ENCODE assay signal across 8 cellular contexts in the genomic region with DNA sequence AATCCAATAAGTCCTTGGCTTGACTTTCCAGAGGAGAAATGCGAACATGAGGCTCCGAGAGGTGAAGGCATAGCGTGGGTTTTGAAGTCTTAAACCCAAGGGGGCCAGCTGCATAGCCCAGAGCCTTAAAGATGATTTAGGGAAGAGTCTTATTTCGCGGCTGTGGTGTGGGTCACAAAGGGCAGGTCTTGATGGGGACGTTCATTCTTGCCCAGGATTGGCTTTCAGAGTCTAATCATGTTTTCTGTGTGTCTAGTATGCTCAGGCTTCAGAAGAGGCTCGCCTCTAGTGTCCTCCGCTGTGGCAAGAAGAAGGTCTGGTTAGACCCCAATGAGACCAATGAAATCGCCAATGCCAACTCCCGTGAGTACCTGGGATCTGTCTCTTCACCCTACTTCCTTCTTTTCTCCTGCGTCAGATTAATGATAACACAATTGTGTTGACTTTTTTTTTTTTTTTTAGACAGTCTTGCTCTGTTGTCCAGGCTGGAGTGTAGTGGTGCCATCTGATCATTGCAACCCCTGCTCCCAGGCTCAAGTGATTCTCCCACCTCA. TPM values are rescaled to one million over a fixed set of nuclear protein-coding genes. Genes with fewer than 3 reads are reported as not detected.
DNase-seq lines count a peak whose midpoint lies in the region; ATAC-seq and TF ChIP-seq lines count a peak whose summit lies in the region.

No MANE protein-coding gene starts in this region.

- intact Hi-C loops in dorsolateral prefrontal cortex (cut with DNase I): loop anchor here in 1 of 2 donors (2.0 to 5.0 kb wide), 2 partner anchors 36 to 48 kb away; no protein-coding TSS in a partner anchor

- H3K9me3 ChIP-seq in BLaER1 treated with 17β-estradiol and CSF1 and Interleukin-3, amounts not matched to agents 10 nM and 100 nM (replicated peaks in 1 of 11): no peaks in the 10 kb centered on the region
- H3K9me3 ChIP-seq in MM.1S (replicated peaks; ENCODE audit: insufficient read depth, low read length): no peaks in the 10 kb centered on the region

- peaks cover 72% of the 10 kb centered on the region for H3F3A ChIP-seq in MM.1S (ENCODE audit: insufficient read depth, low read length)

- H3K9me3 Mint-ChIP-seq in nephron progenitor cell: no peaks in the 10 kb centered on the region

- peaks cover 34% of the 10 kb centered on the region for H3K79me2 ChIP-seq in MM.1S (ENCODE audit: low read length)

- peaks cover 53 to 66% (median 60%) of the 10 kb centered on the region in 10 experiments for H3K4me1 ChIP-seq in BLaER1 treated with 17β-estradiol and CSF1 and Interleukin-3, amounts not matched to agents 10 nM and 100 nM
- H3K4me1 ChIP-seq in MM.1S (ENCODE audit: low read length): peaks cover 9% of the 10 kb centered on the region

- peaks cover 52% of the 10 kb centered on the region for H3K4me1 Mint-ChIP-seq in nephron progenitor cell

- peak overlapping the region; percentile 94 to 100 (median 97) for H3K9ac ChIP-seq in BLaER1 treated with 17β-estradiol and CSF1 and Interleukin-3, amounts not matched to agents 10 nM and 100 nM
- H3K9ac ChIP-seq in MM.1S (ENCODE audit: low read length): peak overlapping the region; percentile 99

- H3K4me3 ChIP-seq in BLaER1 treated with 17β-estradiol and CSF1 and Interleukin-3, amounts not matched to agents 10 nM and 100 nM: peak overlapping the region; percentile 79 to 90 (median 87)
- H3K4me3 ChIP-seq in MM.1S (ENCODE audit: low read length): peak overlapping the region; percentile 94
- H3K4me3 ChIP-seq in dorsolateral prefrontal cortex: peak overlapping the region; percentile 43 to 100 (median 96)

- H3K4me2 ChIP-seq in BLaER1 treated with 17β-estradiol and CSF1 and Interleukin-3, amounts not matched to agents 10 nM and 100 nM: peak overlapping the region; percentile 79 to 98 (median 93)
- H3K4me2 ChIP-seq in MM.1S (ENCODE audit: low read depth, low read length): peak overlapping the region; percentile 91

- peaks cover 44 to 55% (median 49%) of the 10 kb centered on the region in 11 experiments for H4K20me1 ChIP-seq in BLaER1 treated with 17β-estradiol and CSF1 and Interleukin-3, amounts not matched to agents 10 nM and 100 nM
- H4K20me1 ChIP-seq in MM.1S (ENCODE audit: insufficient read depth, low read length): peaks cover 11% of the 10 kb centered on the region

- peak overlapping the region; percentile 97 to 100 (median 99) for H3K27ac ChIP-seq in BLaER1 treated with 17β-estradiol and CSF1 and Interleukin-3, amounts not matched to agents 10 nM and 100 nM
- H3K27ac ChIP-seq in MM.1S (ENCODE audit: low read length) (peak overlapping the region; percentile 89), dorsolateral prefrontal cortex (peak overlapping the region in 52 of 59 donors; percentile 95 to 100 (median 99))

- H3K36me3 Mint-ChIP-seq in nephron progenitor cell (ENCODE audit: low read depth): peaks cover 41% of the 10 kb centered on the region

- DNase-seq in MM.1S: peak; percentile 11
- no peak for DNase-seq in dorsolateral prefrontal cortex
- DNase-seq in nephron progenitor cell: no peak
- no peak for DNase-seq in activated effector memory CD4-positive, alpha-beta T cell treated with anti-CD3 and anti-CD28 coated beads, Interleukin-2, amount 50 U/mL, for 16 hours
- no peak for DNase-seq in hepatic stellate cell (ENCODE audit: low spot score)
- DNase-seq in activated CD4-positive, alpha-beta T cell treated with anti-CD3 and anti-CD28 coated beads, Interleukin-2, amount 50 U/mL, for 4 hours: no peak

- H3K27me3 Mint-ChIP-seq in nephron progenitor cell (ENCODE audit: low read depth, poor library complexity): peaks cover 4% of the 10 kb centered on the region

- no peak overlapping the region for H2AFZ ChIP-seq in MM.1S (ENCODE audit: low read length)

- H3K27ac Mint-ChIP-seq in nephron progenitor cell: peak overlapping the region; percentile 100

- H3K36me3 ChIP-seq in BLaER1 treated with 17β-estradiol and CSF1 and Interleukin-3, amounts not matched to agents 10 nM and 100 nM: peaks cover 43 to 47% (median 46%) of the 10 kb centered on the region in 11 experiments
- peaks cover 19% of the 10 kb centered on the region for H3K36me3 ChIP-seq in MM.1S (replicated peaks; ENCODE audit: insufficient read depth, low read length)

- no peaks in the 10 kb centered on the region for H3K27me3 ChIP-seq in BLaER1 treated with 17β-estradiol and CSF1 and Interleukin-3, amounts not matched to agents 10 nM and 100 nM
- H3K27me3 ChIP-seq in MM.1S (replicated peaks; ENCODE audit: insufficient read depth, low read length) (no peaks in the 10 kb centered on the region), dorsolateral prefrontal cortex (no peaks in the 10 kb centered on the region)

- TF ChIP-seq CTCF in MM.1S (IDR thresholded peaks at IDR 0.05; ENCODE audit: low read length) (no peak), dorsolateral prefrontal cortex (IDR thresholded peaks at IDR 0.05 in 54 of 56, conservative IDR thresholded peaks at IDR 0.05 in 2 of 56; ENCODE audit: low read depth in 1 of 56, partially characterized antibody in 56 of 56) (no peak), nephron progenitor cell (IDR thresholded peaks at IDR 0.05) (no peak)

- ATAC-seq in HG03196 (IDR thresholded peaks at IDR 0.05; ENCODE audit: unreplicated experiment): no peak

- H3K9me2 ChIP-seq in MM.1S (replicated peaks; ENCODE audit: insufficient read depth, low read length): no peaks in the 10 kb centered on the region

- H3K4me3 Mint-ChIP-seq in nephron progenitor cell: peak overlapping the region; percentile 98

RNA-seq across cellular contexts. Expression of gene RPL19, which starts 1.0 kb away (rescaled TPM):
- total RNA-seq in dorsolateral prefrontal cortex: 100 to 1,000 TPM; 415 to 719 (median 536) TPM

RNA-seq across cellular contexts. Expression of gene CACNB1, which starts 3.6 kb away (rescaled TPM):
- 100 to 1,000 TPM in 63 of 120 experiments, 10 to 100 TPM in 57; 43.6 to 155 (median 101) TPM for total RNA-seq in dorsolateral prefrontal cortex

RNA-seq across cellular contexts. Expression of gene STAC2, which starts 24.7 kb away (rescaled TPM):
- total RNA-seq in dorsolateral prefrontal cortex: 100 to 1,000 TPM in 2 of 120 experiments, 10 to 100 TPM in 118; 16.2 to 113 (median 58.6) TPM

RNA-seq across cellular contexts. Expression of gene ARL5C, which starts 35.1 kb away (rescaled TPM):
- 1 to 10 TPM in 37 of 120 experiments, under 1 TPM in 58, not detected in 25; 0.18 to 2.6 (median 0.79) TPM for total RNA-seq in dorsolateral prefrontal cortex

RNA-seq across cellular contexts. Expression of gene PLXDC1, which starts 49.6 kb away (rescaled TPM):
- 10 to 100 TPM; 16.5 to 57.0 (median 33.4) TPM for total RNA-seq in dorsolateral prefrontal cortex
